8 cellular contexts compared by ENCODE assay signal in the genomic region with DNA sequence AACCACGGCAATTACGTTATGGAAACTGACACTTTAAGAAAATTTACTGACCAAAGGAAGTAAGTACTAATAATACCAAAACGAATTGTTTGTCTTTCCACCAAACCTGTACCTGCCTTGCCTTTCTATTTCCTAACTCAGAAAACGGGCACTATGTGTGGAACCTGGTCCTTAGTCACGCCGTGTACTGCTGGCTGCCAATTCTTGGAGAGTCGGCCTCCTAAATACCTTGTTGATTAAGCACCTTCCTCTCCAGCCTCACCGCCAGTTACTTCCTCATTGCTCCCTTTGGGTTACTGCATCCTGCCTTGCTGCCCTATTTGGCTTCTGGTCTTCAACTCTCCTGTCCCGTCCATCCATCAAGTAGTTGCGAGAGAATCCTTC. TPM values are rescaled to one million over a fixed set of nuclear protein-coding genes. Genes with fewer than 3 reads are reported as not detected.
A peak's percentile ranks its signal among the peaks of the same experiment; 100 is the strongest.
DNase-seq lines count a peak whose midpoint lies in the region; ATAC-seq and TF ChIP-seq lines count a peak whose summit lies in the region.
"Not testable (repeated sequence)": the region's sequence is repeated elsewhere in the genome, so short reads cannot be mapped to it uniquely, and the experiment has no call there.

No MANE protein-coding gene starts in this region.

- H3K36me3 ChIP-seq in RWPE2 (ENCODE audit: low read depth); right lobe of liver: not testable (repeated sequence)

- peaks cover 59% of the 10 kb centered on the region for H3K4me1 Mint-ChIP-seq in activated T-helper 2 cell treated with anti-CD3 and anti-CD28 coated beads, Interferon-gamma antibody, Interleukin-2, Interleukin-4, amounts not matched to agents 10 μg/mL and 5 μg/mL and 100 μg/mL, durations not matched to agents 14 hours and 24 hours and 36 hours (ENCODE audit: low read depth)
- not testable (repeated sequence) for H3K4me1 Mint-ChIP-seq in endothelial cell (ENCODE audit: unreplicated experiment)

- peak overlapping the region; percentile 85 for H3K4me3 Mint-ChIP-seq in activated T-helper 2 cell treated with anti-CD3 and anti-CD28 coated beads, Interferon-gamma antibody, Interleukin-2, Interleukin-4, amounts not matched to agents 10 μg/mL and 5 μg/mL and 100 μg/mL, durations not matched to agents 14 hours and 24 hours and 36 hours (ENCODE audit: low read depth)
- peak overlapping the region; percentile 95 for H3K4me3 Mint-ChIP-seq in endothelial cell (ENCODE audit: unreplicated experiment)

- 50% methylated on average over 10 of the region's 10 CpGs for WGBS in right lobe of liver (ENCODE audit: insufficient coverage, low coverage, low lambda C conversion rate, missing lambda C conversion rate)

- TF ChIP-seq CTCF in AG10803 (conservative IDR thresholded peaks at IDR 0.05; ENCODE audit: low read length); RWPE2 (IDR thresholded peaks at IDR 0.05; ENCODE audit: poor library complexity, severe bottlenecking); endothelial cell (IDR thresholded peaks at IDR 0.05; ENCODE audit: unreplicated experiment); right lobe of liver (IDR thresholded peaks at IDR 0.05): not testable (repeated sequence)

- intact Hi-C loops in activated T-helper 2 cell treated with anti-CD3 and anti-CD28 coated beads, Interferon-gamma antibody, Interleukin-2, Interleukin-4, amounts not matched to agents 10 μg/mL and 5 μg/mL and 100 μg/mL, durations not matched to agents 14 hours and 24 hours and 36 hours (cut with micrococcal nuclease) = loop anchor here (2.0 kb wide), 2 partner anchors 72 to 200 kb away; no protein-coding TSS in a partner anchor
- intact Hi-C loops in right lobe of liver (cut with DNase I) = not testable (repeated sequence)

- not testable (repeated sequence) for H3K27me3 ChIP-seq in RWPE2 (ENCODE audit: insufficient read depth, poor library complexity, severe bottlenecking); right lobe of liver

- H3K4me3 ChIP-seq in AG10803 (ENCODE audit: low read length) (peak overlapping the region; percentile 72), RWPE2 (ENCODE audit: severe bottlenecking) (peak overlapping the region; percentile 40), right lobe of liver (peak overlapping the region in 1 of 3 donors; percentile 55), skin epidermis (peak overlapping the region; percentile 23 to 43 (median 34))

- H3K27ac ChIP-seq in RWPE2 (ENCODE audit: poor library complexity, severe bottlenecking) = not testable (repeated sequence)
- H3K27ac ChIP-seq in right lobe of liver (peak overlapping the region in 2 of 3 donors; percentile 25 to 47), skin epidermis (peak overlapping the region in 14 of 21 experiments; percentile 44 to 86 (median 74))

- not testable (repeated sequence) for H3K9me3 ChIP-seq in RWPE2 (ENCODE audit: severe bottlenecking); right lobe of liver

- H3K27ac Mint-ChIP-seq in activated T-helper 2 cell treated with anti-CD3 and anti-CD28 coated beads, Interferon-gamma antibody, Interleukin-2, Interleukin-4, amounts not matched to agents 10 μg/mL and 5 μg/mL and 100 μg/mL, durations not matched to agents 14 hours and 24 hours and 36 hours = peak overlapping the region; percentile 91
- not testable (repeated sequence) for H3K27ac Mint-ChIP-seq in endothelial cell (ENCODE audit: unreplicated experiment)

- not testable (repeated sequence) for H3K4me1 ChIP-seq in RWPE2 (ENCODE audit: insufficient read depth, poor library complexity, severe bottlenecking); right lobe of liver

- DNase-seq in AG10803 (ENCODE audit: low read depth); RWPE2 (ENCODE audit: low spot score); activated T-helper 2 cell treated with anti-CD3 and anti-CD28 coated beads, Interferon-gamma antibody, Interleukin-2, Interleukin-4, amounts not matched to agents 10 μg/mL and 5 μg/mL and 100 μg/mL, durations not matched to agents 14 hours and 24 hours and 36 hours (ENCODE audit: low spot score); endothelial cell (ENCODE audit: low spot score); right lobe of liver: not testable (repeated sequence)

- not testable (repeated sequence) for TF ChIP-seq POLR2A in right lobe of liver (IDR thresholded peaks at IDR 0.05)

- H3K36me3 Mint-ChIP-seq in activated T-helper 2 cell treated with anti-CD3 and anti-CD28 coated beads, Interferon-gamma antibody, Interleukin-2, Interleukin-4, amounts not matched to agents 10 μg/mL and 5 μg/mL and 100 μg/mL, durations not matched to agents 14 hours and 24 hours and 36 hours (ENCODE audit: low read depth); endothelial cell (ENCODE audit: low read depth, unreplicated experiment): not testable (repeated sequence)

- ATAC-seq in GM19328 (IDR thresholded peaks at IDR 0.05; ENCODE audit: unreplicated experiment) = peak; percentile 20
- peak; percentile 24 for ATAC-seq in HG03342 (IDR thresholded peaks at IDR 0.05; ENCODE audit: unreplicated experiment)
- ATAC-seq in RWPE2 (ENCODE audit: low read depth) = peak; percentile 37; the same call in 1 of the 3 replicates
- ATAC-seq in right lobe of liver = peak; percentile 22 to 38 (median 31)

- H3K9me3 Mint-ChIP-seq in activated T-helper 2 cell treated with anti-CD3 and anti-CD28 coated beads, Interferon-gamma antibody, Interleukin-2, Interleukin-4, amounts not matched to agents 10 μg/mL and 5 μg/mL and 100 μg/mL, durations not matched to agents 14 hours and 24 hours and 36 hours; endothelial cell (ENCODE audit: unreplicated experiment): not testable (repeated sequence)

- H3K27me3 Mint-ChIP-seq in activated T-helper 2 cell treated with anti-CD3 and anti-CD28 coated beads, Interferon-gamma antibody, Interleukin-2, Interleukin-4, amounts not matched to agents 10 μg/mL and 5 μg/mL and 100 μg/mL, durations not matched to agents 14 hours and 24 hours and 36 hours (ENCODE audit: low read depth) = not testable (repeated sequence)
- peaks cover 13% of the 10 kb centered on the region for H3K27me3 Mint-ChIP-seq in endothelial cell (ENCODE audit: unreplicated experiment)

RNA-seq across cellular contexts. Expression of gene FCGR3A, which starts 9.1 kb away (rescaled TPM):
- total RNA-seq in activated T-helper 2 cell treated with anti-CD3 and anti-CD28 coated beads, Interferon-gamma antibody, Interleukin-2, Interleukin-4, amounts not matched to agents 10 μg/mL and 5 μg/mL and 100 μg/mL, durations not matched to agents 14 hours and 24 hours and 36 hours = not detected in 2 replicates
- total RNA-seq in endothelial cell (ENCODE audit: unreplicated experiment) (4.0 TPM), right lobe of liver (100 to 1,000 TPM in 1 of 6 experiments, 10 to 100 TPM in 5; 17.6 to 127 (median 31.2) TPM)

RNA-seq across cellular contexts. Expression of gene HSPA6, which starts 16.2 kb away (rescaled TPM):
- total RNA-seq in activated T-helper 2 cell treated with anti-CD3 and anti-CD28 coated beads, Interferon-gamma antibody, Interleukin-2, Interleukin-4, amounts not matched to agents 10 μg/mL and 5 μg/mL and 100 μg/mL, durations not matched to agents 14 hours and 24 hours and 36 hours = 4.4 and 4.9 TPM in 2 replicates
- total RNA-seq in endothelial cell (ENCODE audit: unreplicated experiment) (not detected), right lobe of liver (1 to 10 TPM in 4 of 6 experiments, under 1 TPM in 2; 0.59 to 3.1 (median 1.6) TPM)

RNA-seq across cellular contexts. Expression of gene FCGR2A, which starts 35.3 kb away (rescaled TPM):
- total RNA-seq in activated T-helper 2 cell treated with anti-CD3 and anti-CD28 coated beads, Interferon-gamma antibody, Interleukin-2, Interleukin-4, amounts not matched to agents 10 μg/mL and 5 μg/mL and 100 μg/mL, durations not matched to agents 14 hours and 24 hours and 36 hours = 0.50 and 0.60 TPM in 2 replicates
- total RNA-seq in endothelial cell (ENCODE audit: unreplicated experiment) (0.41 TPM), right lobe of liver (10 to 100 TPM in 3 of 6 experiments, 1 to 10 TPM in 3; 4.7 to 22.1 (median 13.6) TPM)
